Comparison of ENCODE assay signal across 38 cellular contexts in genomic region chr16:59369523-59369922, GRCh38.
"Had no signal": no experiment of that assay in that cellular context is flagged by ENCODE, and none has a peak within 500 bp of the region (broad histone marks: within the 10 kb centered on the region; RNA-seq: fewer than 3 reads in every experiment).

No MANE protein-coding gene starts in this region.

- H3K4me1 Mint-ChIP-seq: activated naive CD4-positive, alpha-beta T cell treated with anti-CD3 and anti-CD28 coated beads, Interleukin-2, amount 10 ng/mL, durations not matched to agents 7 days and 5 days; activated naive CD4-positive, alpha-beta T cell treated with anti-CD3 and anti-CD28 coated beads, Interleukin-2, amount 50 U/mL, for 24 hours; activated naive CD8-positive, alpha-beta T cell treated with anti-CD3 and anti-CD28 coated beads for 36 hours; activated naive CD8-positive, alpha-beta T cell treated with anti-CD3 and anti-CD28 coated beads, Interleukin-2, amount 10 ng/mL, durations not matched to agents 7 days and 5 days; activated naive CD8-positive, alpha-beta T cell treated with anti-CD3 and anti-CD28 coated beads, Interleukin-2, amount 50 U/mL, for 24 hours; activated T-helper 17 cell treated with anti-CD3 and anti-CD28 coated beads, Interleukin-2, amount 50 U/mL, for 72 hours; central memory CD8-positive, alpha-beta T cell had no signal

- H3K9me3 ChIP-seq: adrenal gland, ascending aorta, body of pancreas, breast epithelium had no signal

- H3K27me3 Mint-ChIP-seq: activated naive CD4-positive, alpha-beta T cell treated with anti-CD3 and anti-CD28 coated beads, Interleukin-2, amount 10 ng/mL, durations not matched to agents 7 days and 5 days; activated naive CD4-positive, alpha-beta T cell treated with anti-CD3 and anti-CD28 coated beads, Interleukin-2, amount 50 U/mL, for 24 hours; activated naive CD8-positive, alpha-beta T cell; activated naive CD8-positive, alpha-beta T cell treated with anti-CD3 and anti-CD28 coated beads for 36 hours; activated naive CD8-positive, alpha-beta T cell treated with anti-CD3 and anti-CD28 coated beads, Interleukin-2, amount 50 U/mL, for 24 hours; activated T-cell treated with anti-CD3 and anti-CD28 coated beads, Interleukin-2, amount 50 U/mL, for 24 hours; activated T-helper 17 cell treated with anti-CD3 and anti-CD28 coated beads, Interleukin-2, amount 50 U/mL, for 72 hours; central memory CD8-positive, alpha-beta T cell had no signal

- H3K36me3 ChIP-seq: adrenal gland, ascending aorta, brain microvascular endothelial cell, breast epithelium, cardiac muscle cell had no signal

- H3K4me3 Mint-ChIP-seq: activated naive CD4-positive, alpha-beta T cell treated with anti-CD3 and anti-CD28 coated beads for 36 hours; activated naive CD4-positive, alpha-beta T cell treated with anti-CD3 and anti-CD28 coated beads, Interleukin-2, amount 10 ng/mL, durations not matched to agents 7 days and 5 days; activated naive CD4-positive, alpha-beta T cell treated with anti-CD3 and anti-CD28 coated beads, Interleukin-2, amount 50 U/mL, for 24 hours; activated naive CD8-positive, alpha-beta T cell; activated naive CD8-positive, alpha-beta T cell treated with anti-CD3 and anti-CD28 coated beads for 36 hours; activated naive CD8-positive, alpha-beta T cell treated with anti-CD3 and anti-CD28 coated beads, Interleukin-2, amount 10 ng/mL, durations not matched to agents 7 days and 5 days; activated naive CD8-positive, alpha-beta T cell treated with anti-CD3 and anti-CD28 coated beads, Interleukin-2, amount 50 U/mL, for 24 hours; activated T-cell treated with anti-CD3 and anti-CD28 coated beads, Interleukin-2, amount 50 U/mL, for 24 hours; activated T-cell treated with anti-CD3 and anti-CD28 coated beads, Interleukin-2, amount 50 U/mL, for 4 hours; activated T-cell treated with anti-CD3 and anti-CD28 coated beads, Interleukin-2, amount 50 U/mL, for 72 hours; activated T-helper 1 cell treated with anti-CD3 and anti-CD28 coated beads, Interleukin-12 subunit alpha, Interleukin-12 subunit beta, Interleukin-2, Interleukin-4 antibody, amounts not matched to agents 30 ng/mL and 10 ng/mL and 1 ng/mL, durations not matched to agents 14 hours and 24 hours and 36 hours; activated T-helper 17 cell treated with anti-CD3 and anti-CD28 coated beads, Interleukin-2, amount 50 U/mL, for 72 hours; central memory CD8-positive, alpha-beta T cell had no signal

- H3K4me1 ChIP-seq: adrenal gland, ascending aorta, body of pancreas, breast epithelium had no signal

- H3K4me3 ChIP-seq: adrenal gland, ascending aorta, body of pancreas, breast epithelium, cardiac muscle cell had no signal

- H3K36me3 Mint-ChIP-seq: activated naive CD4-positive, alpha-beta T cell treated with anti-CD3 and anti-CD28 coated beads, Interleukin-2, amount 10 ng/mL, durations not matched to agents 7 days and 5 days; activated naive CD4-positive, alpha-beta T cell treated with anti-CD3 and anti-CD28 coated beads, Interleukin-2, amount 50 U/mL, for 24 hours; activated naive CD4-positive, alpha-beta T cell treated with anti-CD3 and anti-CD28 coated beads, Interleukin-2, amount 50 U/mL, for 72 hours; activated naive CD8-positive, alpha-beta T cell; activated naive CD8-positive, alpha-beta T cell treated with anti-CD3 and anti-CD28 coated beads for 36 hours; activated naive CD8-positive, alpha-beta T cell treated with anti-CD3 and anti-CD28 coated beads, Interleukin-2, amount 10 ng/mL, durations not matched to agents 7 days and 5 days; brain had no signal

- H3K27me3 ChIP-seq: adrenal gland, ascending aorta, body of pancreas, brain microvascular endothelial cell, breast epithelium, cardiac muscle cell had no signal

- H3K9me3 Mint-ChIP-seq: activated naive CD4-positive, alpha-beta T cell treated with anti-CD3 and anti-CD28 coated beads for 36 hours; activated naive CD4-positive, alpha-beta T cell treated with anti-CD3 and anti-CD28 coated beads, Interleukin-2, amount 10 ng/mL, durations not matched to agents 7 days and 5 days; activated naive CD4-positive, alpha-beta T cell treated with anti-CD3 and anti-CD28 coated beads, Interleukin-2, amount 50 U/mL, for 72 hours; activated naive CD8-positive, alpha-beta T cell treated with anti-CD3 and anti-CD28 coated beads for 36 hours; activated naive CD8-positive, alpha-beta T cell treated with anti-CD3 and anti-CD28 coated beads, Interleukin-2, amount 10 ng/mL, durations not matched to agents 7 days and 5 days; activated T-helper 1 cell treated with anti-CD3 and anti-CD28 coated beads, Interleukin-12 subunit alpha, Interleukin-12 subunit beta, Interleukin-2, Interleukin-4 antibody, amounts not matched to agents 30 ng/mL and 10 ng/mL and 1 ng/mL, durations not matched to agents 14 hours and 24 hours and 36 hours; activated T-helper 2 cell treated with anti-CD3 and anti-CD28 coated beads, Interferon-gamma antibody, Interleukin-2, Interleukin-4, amounts not matched to agents 10 μg/mL and 5 μg/mL and 100 μg/mL, durations not matched to agents 14 hours and 24 hours and 36 hours; brain had no signal

- H3K27ac Mint-ChIP-seq: activated naive CD4-positive, alpha-beta T cell treated with anti-CD3 and anti-CD28 coated beads for 36 hours; activated naive CD4-positive, alpha-beta T cell treated with anti-CD3 and anti-CD28 coated beads, Interleukin-2, amount 10 ng/mL, durations not matched to agents 7 days and 5 days; activated naive CD4-positive, alpha-beta T cell treated with anti-CD3 and anti-CD28 coated beads, Interleukin-2, amount 50 U/mL, for 24 hours; activated naive CD4-positive, alpha-beta T cell treated with anti-CD3 and anti-CD28 coated beads, Interleukin-2, amount 50 U/mL, for 72 hours; activated naive CD8-positive, alpha-beta T cell; activated naive CD8-positive, alpha-beta T cell treated with anti-CD3 and anti-CD28 coated beads for 36 hours; activated naive CD8-positive, alpha-beta T cell treated with anti-CD3 and anti-CD28 coated beads, Interleukin-2, amount 10 ng/mL, durations not matched to agents 7 days and 5 days; activated naive CD8-positive, alpha-beta T cell treated with anti-CD3 and anti-CD28 coated beads, Interleukin-2, amount 50 U/mL, for 24 hours; activated T-cell treated with anti-CD3 and anti-CD28 coated beads, Interleukin-2, amount 50 U/mL, for 24 hours; activated T-cell treated with anti-CD3 and anti-CD28 coated beads, Interleukin-2, amount 50 U/mL, for 72 hours; activated T-helper 1 cell treated with anti-CD3 and anti-CD28 coated beads, Interleukin-12 subunit alpha, Interleukin-12 subunit beta, Interleukin-2, Interleukin-4 antibody, amounts not matched to agents 30 ng/mL and 10 ng/mL and 1 ng/mL, durations not matched to agents 14 hours and 24 hours and 36 hours; activated T-helper 17 cell treated with anti-CD3 and anti-CD28 coated beads, Interleukin-2, amount 50 U/mL, for 72 hours; activated T-helper 2 cell treated with anti-CD3 and anti-CD28 coated beads, Interferon-gamma antibody, Interleukin-2, Interleukin-4, amounts not matched to agents 10 μg/mL and 5 μg/mL and 100 μg/mL, durations not matched to agents 14 hours and 24 hours and 36 hours had no signal

- DNase-seq: activated effector memory CD4-positive, alpha-beta T cell treated with anti-CD3 and anti-CD28 coated beads, Interleukin-2, amount 50 U/mL, for 16 hours; activated effector memory CD4-positive, alpha-beta T cell treated with Interleukin-2 at 50 U/mL for 16 hours; activated gamma-delta T cell; activated gamma-delta T cell treated with Interleukin-2 at 50 U/mL for 16 hours; activated naive CD4-positive, alpha-beta T cell; activated naive CD4-positive, alpha-beta T cell treated with anti-CD3 and anti-CD28 coated beads for 36 hours; activated naive CD4-positive, alpha-beta T cell treated with anti-CD3 and anti-CD28 coated beads, Interleukin-2, amount 10 ng/mL, durations not matched to agents 7 days and 5 days; activated naive CD4-positive, alpha-beta T cell treated with anti-CD3 and anti-CD28 coated beads, Interleukin-2, amount 50 U/mL, for 16 hours; activated naive CD4-positive, alpha-beta T cell treated with Interleukin-2 at 50 U/mL for 16 hours; activated naive CD8-positive, alpha-beta T cell treated with anti-CD3 and anti-CD28 coated beads for 36 hours; activated naive CD8-positive, alpha-beta T cell treated with anti-CD3 and anti-CD28 coated beads, Interleukin-2, amount 10 ng/mL, durations not matched to agents 7 days and 5 days; activated naive CD8-positive, alpha-beta T cell treated with anti-CD3 and anti-CD28 coated beads, Interleukin-2, amount 50 U/mL, for 24 hours; activated T-cell treated with anti-CD3 and anti-CD28 coated beads, Interleukin-2, amount 50 U/mL, for 1 hour; activated T-cell treated with anti-CD3 and anti-CD28 coated beads, Interleukin-2, amount 50 U/mL, for 24 hours; activated T-cell treated with anti-CD3 and anti-CD28 coated beads, Interleukin-2, amount 50 U/mL, for 4 hours; activated T-cell treated with anti-CD3 and anti-CD28 coated beads, Interleukin-2, amount 50 U/mL, for 48 hours; activated T-cell treated with anti-CD3 and anti-CD28 coated beads, Interleukin-2, amount 50 U/mL, for 72 hours; adrenal gland; amniotic stem cell; amygdala; anterior cingulate cortex; aorta; body of pancreas; brain microvascular endothelial cell; caudate nucleus; central memory CD4-positive, alpha-beta T cell; cerebellar nuclear complex had no signal

- H3K27ac ChIP-seq: adrenal gland, ascending aorta, body of pancreas, brain microvascular endothelial cell, breast epithelium, cardiac muscle cell had no signal
